Comparison of ENCODE assay signal across 1 cellular context in genomic region chr5:100903036-100903887, GRCh38.
TF ChIP-seq lines count a peak whose summit lies in the region.

ST8SIA4 (minus strand) TSS chr5:100903282; CDS start chr5:100902955, 327 bp downstream.

TF ChIP-seq in GM12878, 131 proteins besides CTCF, POLR2A, EP300 and RAD21 (continued from another document and continues in another):
- TF ChIP-seq CEBPZ (IDR thresholded peaks at IDR 0.05; ENCODE audit: low read depth, low read length): no peak
- no peak for TF ChIP-seq ZBTB11 (CRISPR knock-in tag; IDR thresholded peaks at IDR 0.05)
- no peak for TF ChIP-seq ZNF217 (IDR thresholded peaks at IDR 0.05)
- no peak for TF ChIP-seq YY1 (IDR thresholded peaks at IDR 0.05; ENCODE audit: low read depth, low read length)
- no peak for TF ChIP-seq USF2 (IDR thresholded peaks at IDR 0.05; ENCODE audit: borderline replicate concordance, low read depth, low read length)
- 0 out of 4 replicates have a peak, but pooled peaks of 1 of the 2 experiments have one; percentile 30 for TF ChIP-seq SRF (IDR thresholded peaks at IDR 0.05; ENCODE audit: low read depth in 2 of 2, low read length in 2 of 2)
- TF ChIP-seq KAT2A (conservative IDR thresholded peaks at IDR 0.05; ENCODE audit: control insufficient read depth, low read depth, low read length): no peak
- no peak for TF ChIP-seq TCF7 (IDR thresholded peaks at IDR 0.05; ENCODE audit: borderline replicate concordance)
- TF ChIP-seq E2F4 (IDR thresholded peaks at IDR 0.05; ENCODE audit: low read depth, low read length): no peak
- TF ChIP-seq ELK1 (IDR thresholded peaks at IDR 0.05; ENCODE audit: low read depth, low read length): no peak
- TF ChIP-seq USF1 (IDR thresholded peaks at IDR 0.05; ENCODE audit: borderline replicate concordance, extremely low read length, insufficient read depth, low read depth, low read length): no peak
- TF ChIP-seq PRDM15 (CRISPR knock-in tag; IDR thresholded peaks at IDR 0.05): no peak
- no peak for TF ChIP-seq FOS (IDR thresholded peaks at IDR 0.05; ENCODE audit: borderline replicate concordance, extremely low read depth, insufficient read length)
- TF ChIP-seq ZNF622 (IDR thresholded peaks at IDR 0.05): no peak
- TF ChIP-seq SREBF2 (IDR thresholded peaks at IDR 0.05; ENCODE audit: low read length): no peak
- no peak for TF ChIP-seq FOXK2 (IDR thresholded peaks at IDR 0.05)
- no peak for TF ChIP-seq ZNF592 (IDR thresholded peaks at IDR 0.05)
- TF ChIP-seq RUNX3 (IDR thresholded peaks at IDR 0.05; ENCODE audit: low read length): 0 out of 2 replicates have a peak, but pooled peaks have one; percentile 12
- 0 out of 2 replicates have a peak, but pooled peaks have one; percentile 37 for TF ChIP-seq RCOR1 (conservative IDR thresholded peaks at IDR 0.05; ENCODE audit: low read depth, low read length)
- no peak for TF ChIP-seq CUX1 (IDR thresholded peaks at IDR 0.05; ENCODE audit: insufficient replicate concordance, low read depth, low read length)
- no peak for TF ChIP-seq NR2C2 (IDR thresholded peaks at IDR 0.05; ENCODE audit: borderline replicate concordance, control insufficient read depth, insufficient read length, low read depth)
